In the genomic region with DNA sequence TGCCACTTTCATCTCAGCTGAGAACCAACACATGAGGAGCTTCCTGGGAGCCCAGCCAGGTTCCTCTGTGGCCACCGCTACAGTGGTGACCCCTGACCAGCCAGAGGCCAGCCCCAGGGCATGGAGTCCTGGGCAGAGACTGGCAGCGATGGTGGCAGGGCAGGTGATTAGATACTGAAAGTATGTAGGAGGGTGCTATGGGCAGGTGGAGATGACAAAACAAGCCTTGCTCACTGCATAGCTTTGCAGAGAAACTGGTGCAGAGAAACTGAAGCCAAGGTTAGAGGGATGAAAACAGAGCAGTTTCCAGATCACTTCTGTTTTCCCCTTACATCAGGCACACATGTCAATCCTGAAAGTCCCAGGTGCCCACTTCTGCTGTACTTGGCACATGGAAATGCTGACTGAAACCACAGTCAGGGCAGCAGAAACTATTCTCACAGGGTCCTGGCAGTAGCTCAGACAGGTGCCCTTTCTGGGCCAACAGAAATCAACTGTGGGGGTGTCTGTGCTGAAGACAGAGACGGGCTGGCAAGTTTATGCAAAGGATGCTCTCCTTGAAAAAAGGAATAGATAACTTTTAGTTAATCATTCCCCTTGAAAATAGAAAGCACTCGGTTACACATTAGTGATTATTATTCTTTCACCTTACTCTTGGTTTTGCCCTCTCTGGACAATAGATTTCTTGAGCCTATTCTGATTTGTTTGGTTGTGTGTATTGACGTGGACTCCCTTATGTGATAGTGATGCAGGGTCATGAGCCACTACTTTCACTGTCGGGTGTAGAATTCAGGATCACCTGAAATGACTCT, we compare ENCODE assay signal across 9 cellular contexts.
DNase-seq lines count a peak whose midpoint lies in the region; ATAC-seq and TF ChIP-seq lines count a peak whose summit lies in the region.
"Had no signal": no experiment of that assay in that cellular context is flagged by ENCODE, and none has a peak within 500 bp of the region (broad histone marks: within the 10 kb centered on the region; RNA-seq: fewer than 3 reads in every experiment).

No MANE protein-coding gene starts in this region.

- H3K36me3 ChIP-seq in transverse colon = no peaks in the 10 kb centered on the region

- POLR2A ChIA-PET in RWPE1 (lab: Yijun Ruan, JAX; ENCODE audit: low non-redundant PET) = no interaction called here

- peaks cover 7% of the 10 kb centered on the region for H3K36me3 Mint-ChIP-seq in activated naive CD4-positive, alpha-beta T cell treated with anti-CD3 and anti-CD28 coated beads for 36 hours (ENCODE audit: low read depth)

- no peaks in the 10 kb centered on the region for H3K9me3 Mint-ChIP-seq in activated naive CD4-positive, alpha-beta T cell treated with anti-CD3 and anti-CD28 coated beads for 36 hours

- peak overlapping the region; percentile 22 for H3K4me3 Mint-ChIP-seq in activated naive CD4-positive, alpha-beta T cell treated with anti-CD3 and anti-CD28 coated beads for 36 hours

- intact Hi-C loops in activated naive CD4-positive, alpha-beta T cell treated with anti-CD3 and anti-CD28 coated beads for 36 hours (cut with micrococcal nuclease) = no loop called here
- intact Hi-C loops in transverse colon (cut with DNase I; ENCODE audit: low total_unique reads) = no loop called here

- peak overlapping the region; percentile 82 for H3K27ac Mint-ChIP-seq in activated naive CD4-positive, alpha-beta T cell treated with anti-CD3 and anti-CD28 coated beads for 36 hours

- no peak for TF ChIP-seq POLR2A in transverse colon (IDR thresholded peaks at IDR 0.05)

- no peaks in the 10 kb centered on the region for H3K9me3 ChIP-seq in transverse colon

- H3K4me1 ChIP-seq in transverse colon = peaks cover 0 to 3% (median 0%) of the 10 kb centered on the region in 4 donors

- peak; percentile 64 for DNase-seq in activated naive CD4-positive, alpha-beta T cell treated with anti-CD3 and anti-CD28 coated beads for 36 hours
- no peak for DNase-seq in activated naive CD4-positive, alpha-beta T cell (lab: John Stamatoyannopoulos, UW)
- DNase-seq in RWPE1 (ENCODE audit: low spot score) = peak; percentile 18
- DNase-seq in transverse colon = peak; percentile 52
- no peak for DNase-seq in NCI-H2196 treated with DMSO at 0.1 percent for 48 hours (lab: John Stamatoyannopoulos, UW; ENCODE audit: unreplicated experiment)
- DNase-seq in NCI-H2196 (lab: John Stamatoyannopoulos, UW; ENCODE audit: unreplicated experiment) = no peak
- DNase-seq in ACHN = no peak
- DNase-seq: NCI-H146 had no signal

- in situ Hi-C loops in transverse colon (cut with MboI; ENCODE audit: low pct_ligation_motif_present in 1 of 4, low pct_unique_long_range_greater_than_20kb in 1 of 4, low sequenced_read_pairs in 3 of 4) (no loop called here), ACHN (cut with HindIII; ENCODE audit: low pct_ligation_motif_present, low pct_unique_long_range_greater_than_20kb, low sequenced_read_pairs) (no loop called here)

- H3K27me3 Mint-ChIP-seq in activated naive CD4-positive, alpha-beta T cell treated with anti-CD3 and anti-CD28 coated beads for 36 hours (ENCODE audit: low read depth) = no peaks in the 10 kb centered on the region

- no peak for TF ChIP-seq EP300 in transverse colon (IDR thresholded peaks at IDR 0.05; ENCODE audit: low read depth)

- no peak overlapping the region for H3K4me3 ChIP-seq in transverse colon

- peaks cover 78% of the 10 kb centered on the region for H3K4me1 Mint-ChIP-seq in activated naive CD4-positive, alpha-beta T cell treated with anti-CD3 and anti-CD28 coated beads for 36 hours (ENCODE audit: low read depth)

- CTCF ChIA-PET in activated naive CD4-positive, alpha-beta T cell treated with anti-CD3 and anti-CD28 coated beads for 36 hours (lab: Charles Lee) = interaction anchor here (0.9 to 2.0 kb wide), 6 partner anchors 18 to 59 kb away, joined by 3 to 4 read pairs (median 3); no protein-coding TSS in a partner anchor
- CTCF ChIA-PET in RWPE1 (lab: Yijun Ruan, JAX) = interaction anchor here (0.7 kb wide), 1 partner anchor 165 kb away, joined by 7 read pairs; no protein-coding TSS in a partner anchor

- TF ChIP-seq CTCF in RWPE1 (conservative IDR thresholded peaks at IDR 0.05; ENCODE audit: low read depth) (no peak), transverse colon (IDR thresholded peaks at IDR 0.05) (no peak)

- no peak overlapping the region for H3K27ac ChIP-seq in RWPE1
- H3K27ac ChIP-seq in transverse colon = peak overlapping the region in 1 of 4 donors; percentile 50

- ATAC-seq in HG02840 (IDR thresholded peaks at IDR 0.05; ENCODE audit: low FRiP score, unreplicated experiment) = peak; percentile 77

- H3K27me3 ChIP-seq in transverse colon = no peaks in the 10 kb centered on the region

- 64 to 77% methylated on average over 4 to 6 of the region's 6 CpGs for WGBS in transverse colon (ENCODE audit: low coverage in 1 of 2), 2 donors

Comparison
In these comparisons a context has a peak if more than half of its experiments do, and no peak if none do; other contexts are left out.
1. DNase-seq: peak in activated naive CD4-positive, alpha-beta T cell treated with anti-CD3 and anti-CD28 coated beads for 36 hours (single experiment), RWPE1 (single experiment) and transverse colon (single experiment); none in activated naive CD4-positive, alpha-beta T cell (0 of 4), NCI-H2196 treated with DMSO at 0.1 percent for 48 hours (single experiment), NCI-H2196 (single experiment) and ACHN (single experiment).